8 cellular contexts compared by ENCODE assay signal in genomic region chr10:107914450-107915276, GRCh38.
DNase-seq lines count a peak whose midpoint lies in the region; ATAC-seq, FAIRE-seq and TF ChIP-seq lines count a peak whose summit lies in the region.

No MANE protein-coding gene starts in this region.

- peaks cover 7% of the 10 kb centered on the region for H3K36me3 Mint-ChIP-seq in natural killer cell treated with Interleukin-12 subunit alpha and Interleukin-12 subunit beta and Interleukin-15 and Interleukin-18, amount 100 ng/mL, for 72 hours

- peak overlapping the region; percentile 7 for H3K27ac ChIP-seq in temporal lobe (ENCODE audit: low read depth, low read length)

- peaks cover 8 to 9% of the 10 kb centered on the region in 2 donors for H3K27me3 Mint-ChIP-seq in natural killer cell treated with Interleukin-12 subunit alpha and Interleukin-12 subunit beta and Interleukin-15 and Interleukin-18, amount 100 ng/mL, for 72 hours

- DNase-seq in HAP-1 (ENCODE audit: low spot score in 2 of 2) (peak in 1 of 2 experiments; percentile 23), bronchial epithelial cell (ENCODE audit: low read depth) (no peak), left kidney (ENCODE audit: low read depth, low spot score) (peak; percentile 72)
- no peak for DNase-seq in natural killer cell treated with Interleukin-12 subunit alpha and Interleukin-12 subunit beta and Interleukin-15 and Interleukin-18, amount 100 ng/mL, for 72 hours (ENCODE audit: low spot score)

- no peaks in the 10 kb centered on the region for H3K27me3 ChIP-seq in HAP-1 (ENCODE audit: low read depth)
- H3K27me3 ChIP-seq in bronchial epithelial cell (ENCODE audit: control insufficient read depth, insufficient read depth, low read length): no peaks in the 10 kb centered on the region

- H3K4me3 ChIP-seq in HAP-1: peak overlapping the region; percentile 9
- H3K4me3 ChIP-seq in bronchial epithelial cell (ENCODE audit: low read depth, low read length): peak overlapping the region; percentile 47

- no peak overlapping the region for H3K4me3 Mint-ChIP-seq in natural killer cell treated with Interleukin-12 subunit alpha and Interleukin-12 subunit beta and Interleukin-15 and Interleukin-18, amount 100 ng/mL, for 72 hours

- H3K9me3 Mint-ChIP-seq in natural killer cell treated with Interleukin-12 subunit alpha and Interleukin-12 subunit beta and Interleukin-15 and Interleukin-18, amount 100 ng/mL, for 72 hours: peaks cover 12% of the 10 kb centered on the region

- H3K27ac Mint-ChIP-seq in natural killer cell treated with Interleukin-12 subunit alpha and Interleukin-12 subunit beta and Interleukin-15 and Interleukin-18, amount 100 ng/mL, for 72 hours: no peak overlapping the region

- no peak for TF ChIP-seq CTCF in bronchial epithelial cell (IDR thresholded peaks at IDR 0.05; ENCODE audit: insufficient read depth, low read length, severe bottlenecking)

- in situ Hi-C loops in HAP-1 (cut with MboI; ENCODE audit: low sequenced_read_pairs): no loop called here

- FAIRE-seq in bronchial epithelial cell (lab: Jason Lieb, UNC): no peak

- no peak for ATAC-seq in GM21529 (IDR thresholded peaks at IDR 0.05; ENCODE audit: unreplicated experiment)
- ATAC-seq in natural killer cell treated with Interleukin-12 subunit alpha and Interleukin-12 subunit beta and Interleukin-15 and Interleukin-18, amount 100 ng/mL, for 72 hours: no peak
- ATAC-seq in HG03521 (IDR thresholded peaks at IDR 0.05; ENCODE audit: unreplicated experiment): no peak
- ATAC-seq in HG02884 (IDR thresholded peaks at IDR 0.05; ENCODE audit: unreplicated experiment): no peak

- no peaks in the 10 kb centered on the region; the same call in 1 of the 2 replicates for H3K9me3 ChIP-seq in HAP-1

- H3K4me1 ChIP-seq in HAP-1: peaks cover 39% of the 10 kb centered on the region

- no peaks in the 10 kb centered on the region for H3K4me1 Mint-ChIP-seq in natural killer cell treated with Interleukin-12 subunit alpha and Interleukin-12 subunit beta and Interleukin-15 and Interleukin-18, amount 100 ng/mL, for 72 hours (ENCODE audit: low read depth in 2 of 2)

- H3K36me3 ChIP-seq in HAP-1 (replicated peaks) (no peaks in the 10 kb centered on the region), bronchial epithelial cell (ENCODE audit: control insufficient read depth, insufficient read depth, low read length) (no peaks in the 10 kb centered on the region)
